Comparison of ENCODE assay signal across 1 cellular context in the genomic region with DNA sequence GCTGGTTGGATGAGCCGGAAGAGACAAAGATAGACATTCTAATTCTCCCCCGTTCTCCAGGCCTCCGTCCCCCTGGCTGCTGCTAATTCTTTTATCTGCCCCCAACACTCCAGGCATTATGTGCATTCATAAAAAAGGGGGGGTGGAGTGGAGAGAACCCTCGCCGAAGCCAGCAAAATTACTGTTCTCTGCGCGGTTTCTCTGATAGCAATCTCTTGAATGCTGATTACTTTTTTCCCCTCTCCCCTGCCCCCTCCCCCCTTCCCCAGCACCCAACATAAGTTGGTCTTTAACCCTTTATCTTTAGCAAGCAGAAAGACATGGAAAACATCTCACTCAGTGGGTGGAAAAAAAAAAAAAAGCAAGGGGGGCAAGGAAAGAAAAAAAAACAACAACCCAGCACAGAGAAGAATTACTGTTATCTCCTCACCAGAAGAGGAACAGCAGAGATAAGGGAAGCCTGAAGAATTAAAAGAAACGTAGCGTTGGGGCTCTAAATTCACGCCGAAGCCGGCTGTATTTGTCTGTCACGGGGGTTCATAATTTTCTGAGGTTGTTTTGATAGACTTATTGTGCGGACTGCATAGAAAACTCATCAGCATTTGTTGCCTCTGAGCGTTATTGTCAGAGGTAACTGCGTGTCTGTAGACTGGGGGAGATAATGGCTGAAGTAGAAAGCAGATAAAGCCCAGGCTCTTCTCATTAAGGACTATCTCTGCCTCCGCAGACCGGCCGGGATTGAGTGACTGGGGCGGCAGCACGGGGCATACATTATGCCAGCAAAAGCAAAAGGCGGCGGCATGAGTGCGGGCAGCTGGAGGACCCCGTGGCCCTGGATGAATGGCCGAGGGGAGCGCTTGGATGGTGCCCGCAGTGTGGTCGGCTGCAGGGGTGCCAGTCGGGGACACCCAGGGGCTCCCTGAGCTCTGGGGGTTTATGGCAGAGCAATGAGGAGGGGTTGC.
A peak's percentile ranks its signal among the peaks of the same experiment; 100 is the strongest.
TF ChIP-seq lines count a peak whose summit lies in the region.

No MANE protein-coding gene starts in this region.

TF ChIP-seq in K562, 482 proteins besides CTCF, POLR2A, EP300 and RAD21 (continued from another document and continues in another):
- TF ChIP-seq ZFP30 (CRISPR knock-in tag; IDR thresholded peaks at IDR 0.05; ENCODE audit: borderline replicate concordance): no peak
- TF ChIP-seq, protein P1, sequence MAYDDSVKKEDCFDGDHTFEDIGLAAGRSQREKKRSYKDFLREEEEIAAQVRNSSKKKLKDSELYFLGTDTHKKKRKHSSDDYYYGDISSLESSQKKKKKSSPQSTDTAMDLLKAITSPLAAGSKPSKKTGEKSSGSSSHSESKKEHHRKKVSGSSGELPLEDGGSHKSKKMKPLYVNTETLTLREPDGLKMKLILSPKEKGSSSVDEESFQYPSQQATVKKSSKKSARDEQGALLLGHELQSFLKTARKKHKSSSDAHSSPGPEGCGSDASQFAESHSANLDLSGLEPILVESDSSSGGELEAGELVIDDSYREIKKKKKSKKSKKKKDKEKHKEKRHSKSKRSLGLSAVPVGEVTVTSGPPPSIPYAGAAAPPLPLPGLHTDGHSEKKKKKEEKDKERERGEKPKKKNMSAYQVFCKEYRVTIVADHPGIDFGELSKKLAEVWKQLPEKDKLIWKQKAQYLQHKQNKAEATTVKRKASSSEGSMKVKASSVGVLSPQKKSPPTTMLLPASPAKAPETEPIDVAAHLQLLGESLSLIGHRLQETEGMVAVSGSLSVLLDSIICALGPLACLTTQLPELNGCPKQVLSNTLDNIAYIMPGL (CRISPR knock-in tag; IDR thresholded peaks at IDR 0.05): no peak
- TF ChIP-seq ZNF124 (CRISPR knock-in tag; IDR thresholded peaks at IDR 0.05): no peak
- peak; percentile 77 for TF ChIP-seq FOXJ2 (tag; IDR thresholded peaks at IDR 0.05)
- no peak; the same call in 1 of the 2 replicates for TF ChIP-seq ZFX (CRISPR knock-in tag; IDR thresholded peaks at IDR 0.05)
- TF ChIP-seq RAD51 (IDR thresholded peaks at IDR 0.05; ENCODE audit: borderline replicate concordance, low read depth): no peak
- TF ChIP-seq HNRNPL (IDR thresholded peaks at IDR 0.05; ENCODE audit: low read depth, low read length): no peak
- no peak for TF ChIP-seq GTF2F1 (IDR thresholded peaks at IDR 0.05; ENCODE audit: low read depth, low read length)
- TF ChIP-seq, protein P2, sequence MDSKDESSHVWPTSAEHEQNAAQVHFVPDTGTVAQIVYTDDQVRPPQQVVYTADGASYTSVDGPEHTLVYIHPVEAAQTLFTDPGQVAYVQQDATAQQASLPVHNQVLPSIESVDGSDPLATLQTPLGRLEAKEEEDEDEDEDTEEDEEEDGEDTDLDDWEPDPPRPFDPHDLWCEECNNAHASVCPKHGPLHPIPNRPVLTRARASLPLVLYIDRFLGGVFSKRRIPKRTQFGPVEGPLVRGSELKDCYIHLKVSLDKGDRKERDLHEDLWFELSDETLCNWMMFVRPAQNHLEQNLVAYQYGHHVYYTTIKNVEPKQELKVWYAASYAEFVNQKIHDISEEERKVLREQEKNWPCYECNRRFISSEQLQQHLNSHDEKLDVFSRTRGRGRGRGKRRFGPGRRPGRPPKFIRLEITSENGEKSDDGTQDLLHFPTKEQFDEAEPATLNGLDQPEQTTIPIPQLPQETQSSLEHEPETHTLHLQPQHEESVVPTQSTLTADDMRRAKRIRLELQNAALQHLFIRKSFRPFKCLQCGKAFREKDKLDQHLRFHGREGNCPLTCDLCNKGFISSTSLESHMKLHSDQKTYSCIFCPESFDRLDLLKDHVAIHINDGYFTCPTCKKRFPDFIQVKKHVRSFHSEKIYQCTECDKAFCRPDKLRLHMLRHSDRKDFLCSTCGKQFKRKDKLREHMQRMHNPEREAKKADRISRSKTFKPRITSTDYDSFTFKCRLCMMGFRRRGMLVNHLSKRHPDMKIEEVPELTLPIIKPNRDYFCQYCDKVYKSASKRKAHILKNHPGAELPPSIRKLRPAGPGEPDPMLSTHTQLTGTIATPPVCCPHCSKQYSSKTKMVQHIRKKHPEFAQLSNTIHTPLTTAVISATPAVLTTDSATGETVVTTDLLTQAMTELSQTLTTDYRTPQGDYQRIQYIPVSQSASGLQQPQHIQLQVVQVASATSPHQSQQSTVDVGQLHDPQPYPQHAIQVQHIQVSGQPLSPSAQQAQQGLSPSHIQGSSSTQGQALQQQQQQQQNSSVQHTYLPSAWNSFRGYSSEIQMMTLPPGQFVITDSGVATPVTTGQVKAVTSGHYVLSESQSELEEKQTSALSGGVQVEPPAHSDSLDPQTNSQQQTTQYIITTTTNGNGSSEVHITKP (IDR thresholded peaks at IDR 0.05; ENCODE audit: partially characterized antibody): no peak
- TF ChIP-seq ZNF785 (CRISPR knock-in tag; IDR thresholded peaks at IDR 0.05): no peak
- no peak for TF ChIP-seq RB1 (IDR thresholded peaks at IDR 0.05; ENCODE audit: low read depth)
- no peak for TF ChIP-seq HNRNPK (IDR thresholded peaks at IDR 0.05; ENCODE audit: low read depth, low read length, poor library complexity, severe bottlenecking)
- TF ChIP-seq RERE (CRISPR knock-in tag; IDR thresholded peaks at IDR 0.05; ENCODE audit: borderline replicate concordance): no peak
- no peak for TF ChIP-seq ZFPM2 (CRISPR knock-in tag; IDR thresholded peaks at IDR 0.05)
- TF ChIP-seq ARHGAP35 (IDR thresholded peaks at IDR 0.05; ENCODE audit: partially characterized antibody): peak; percentile 39
- no peak for TF ChIP-seq PBX2 (CRISPR knock-in tag; IDR thresholded peaks at IDR 0.05; ENCODE audit: low read depth)
- TF ChIP-seq PBX2 (tag; conservative IDR thresholded peaks at IDR 0.05; ENCODE audit: low read depth): peak; percentile 14; the same call in 1 of the 2 replicates
- TF ChIP-seq TSC22D4 (tag; IDR thresholded peaks at IDR 0.05): no peak
- TF ChIP-seq ZNF766 (CRISPR knock-in tag; conservative IDR thresholded peaks at IDR 0.05): no peak
- TF ChIP-seq HBP1 (CRISPR knock-in tag; IDR thresholded peaks at IDR 0.05): no peak
- TF ChIP-seq MITF (IDR thresholded peaks at IDR 0.05): no peak
- TF ChIP-seq HCFC1 (IDR thresholded peaks at IDR 0.05; ENCODE audit: low read depth, low read length): no peak
- TF ChIP-seq ZEB2 (IDR thresholded peaks at IDR 0.05): no peak
- no peak for TF ChIP-seq JUNB (CRISPR knock-in tag; conservative IDR thresholded peaks at IDR 0.05)
- peak; percentile 42 for TF ChIP-seq MEIS2 (IDR thresholded peaks at IDR 0.05; ENCODE audit: partially characterized antibody)
- TF ChIP-seq ZNF561 (CRISPR knock-in tag; conservative IDR thresholded peaks at IDR 0.05): no peak
- no peak; a peak in 1 of 4 replicates for TF ChIP-seq ZNF639 (CRISPR knock-in tag; conservative IDR thresholded peaks at IDR 0.05 in 1 of 2, IDR thresholded peaks at IDR 0.05 in 1 of 2)
- TF ChIP-seq TCFL5 (CRISPR knock-in tag; conservative IDR thresholded peaks at IDR 0.05): no peak
- TF ChIP-seq POLR3A (IDR thresholded peaks at IDR 0.05; ENCODE audit: borderline replicate concordance, extremely low read depth, insufficient read depth, insufficient read length): no peak
- no peak for TF ChIP-seq SIN3B (IDR thresholded peaks at IDR 0.05; ENCODE audit: low read depth)
- no peak for TF ChIP-seq JUN (IDR thresholded peaks at IDR 0.05; ENCODE audit: borderline replicate concordance, low read depth, low read length)
- no peak for TF ChIP-seq JUN (CRISPR knock-in tag; IDR thresholded peaks at IDR 0.05; ENCODE audit: borderline replicate concordance)
- TF ChIP-seq ELK1 (CRISPR knock-in tag; IDR thresholded peaks at IDR 0.05): no peak
